In genomic region chr12:132954471-132955048, GRCh38 we compare ENCODE assay signal across 9 cellular contexts. TPM values are rescaled to one million over a fixed set of nuclear protein-coding genes. Genes with fewer than 3 reads are reported as not detected.
DNase-seq lines count a peak whose midpoint lies in the region; ATAC-seq, FAIRE-seq and TF ChIP-seq lines count a peak whose summit lies in the region.
"Had no signal": no experiment of that assay in that cellular context is flagged by ENCODE, and none has a peak within 500 bp of the region (broad histone marks: within the 10 kb centered on the region; RNA-seq: fewer than 3 reads in every experiment).

No MANE protein-coding gene starts in this region.

- H3K4me3 ChIP-seq in mesendoderm (ENCODE audit: low read length): no peak overlapping the region
- peak overlapping the region; percentile 88 for H3K4me3 ChIP-seq in urinary bladder (ENCODE audit: low read depth, low read length)

- peak overlapping the region; percentile 85 for H3K27ac Mint-ChIP-seq in activated naive CD4-positive, alpha-beta T cell treated with anti-CD3 and anti-CD28 coated beads, Interleukin-2, amount 50 U/mL, for 24 hours

- H3K27me3 Mint-ChIP-seq in activated naive CD4-positive, alpha-beta T cell treated with anti-CD3 and anti-CD28 coated beads, Interleukin-2, amount 50 U/mL, for 24 hours: no peaks in the 10 kb centered on the region

- H2AK5ac ChIP-seq in mesendoderm (ENCODE audit: low read length): no peak overlapping the region

- peak overlapping the region; percentile 91 for H3K4me3 Mint-ChIP-seq in activated naive CD4-positive, alpha-beta T cell treated with anti-CD3 and anti-CD28 coated beads, Interleukin-2, amount 50 U/mL, for 24 hours

- TF ChIP-seq POLR2A in GM12892 (IDR thresholded peaks at IDR 0.05; ENCODE audit: low read depth, low read length): no peak

- H3K27ac ChIP-seq in mesendoderm (ENCODE audit: low read depth, low read length) (no peak overlapping the region), urinary bladder (ENCODE audit: low read depth) (no peak overlapping the region)

- no peak overlapping the region for H2BK120ac ChIP-seq in mesendoderm (ENCODE audit: low read depth, low read length)

- H3K9ac ChIP-seq in mesendoderm (ENCODE audit: low read length): peak overlapping the region; percentile 65

- H3K4ac ChIP-seq in mesendoderm (ENCODE audit: low read depth, low read length): no peak overlapping the region

- no peak overlapping the region for H3K18ac ChIP-seq in mesendoderm (ENCODE audit: low read length)

- no peak overlapping the region for H4K5ac ChIP-seq in mesendoderm (ENCODE audit: low read length)

- H2BK15ac ChIP-seq in mesendoderm (replicated peaks; ENCODE audit: low read depth): no peak overlapping the region

- peaks cover 24% of the 10 kb centered on the region for H3K79me1 ChIP-seq in mesendoderm (ENCODE audit: low read length)

- H3K4me1 ChIP-seq in mesendoderm (ENCODE audit: control insufficient read depth, low read depth, low read length) (peaks cover 2% of the 10 kb centered on the region), urinary bladder (ENCODE audit: insufficient read depth) (no peaks in the 10 kb centered on the region)

- no peak overlapping the region for H4K8ac ChIP-seq in mesendoderm (ENCODE audit: low read depth, low read length)

- H3K56ac ChIP-seq in mesendoderm (ENCODE audit: low read length): no peak overlapping the region

- H3K4me2 ChIP-seq in mesendoderm (ENCODE audit: low read length): peak overlapping the region; percentile 73

- no peak for DNase-seq in activated naive CD4-positive, alpha-beta T cell (lab: John Stamatoyannopoulos, UW)
- peak; percentile 13 for DNase-seq in amniotic epithelial cell (ENCODE audit: low read depth)
- DNase-seq in mesendoderm: no peak
- DNase-seq in NCI-H1105 (lab: John Stamatoyannopoulos, UW): no peak
- no peak for DNase-seq in GM12892 (ENCODE audit: insufficient read length)

- WGBS in mesendoderm (ENCODE audit: extremely low coverage, insufficient coverage, low lambda C conversion rate): no CpG with 5 or more reads among the region's 14 CpGs
- 73% methylated on average over 14 of the region's 14 CpGs for WGBS in urinary bladder

- H2BK5ac ChIP-seq in mesendoderm (ENCODE audit: low read length): no peak overlapping the region

- H3K36me3 Mint-ChIP-seq in activated naive CD4-positive, alpha-beta T cell treated with anti-CD3 and anti-CD28 coated beads, Interleukin-2, amount 50 U/mL, for 24 hours: peaks cover 15% of the 10 kb centered on the region

- H3K79me2 ChIP-seq in mesendoderm (ENCODE audit: control insufficient read depth, insufficient read depth, low read length): peaks cover 13% of the 10 kb centered on the region

- H3K4me1 Mint-ChIP-seq in activated naive CD4-positive, alpha-beta T cell treated with anti-CD3 and anti-CD28 coated beads, Interleukin-2, amount 50 U/mL, for 24 hours: peaks cover 23% of the 10 kb centered on the region

- no peaks in the 10 kb centered on the region for H3K27me3 ChIP-seq in mesendoderm (ENCODE audit: insufficient read depth, low read length, poor library complexity)

- H3K23ac ChIP-seq in mesendoderm (ENCODE audit: low read length): no peak overlapping the region

- no peak for ATAC-seq in GM19455 (IDR thresholded peaks at IDR 0.05; ENCODE audit: unreplicated experiment)

- no peak for FAIRE-seq in GM12892 (lab: Jason Lieb, UNC)
- FAIRE-seq: G401.6 had no signal

- H3K36me3 ChIP-seq in mesendoderm (ENCODE audit: control insufficient read depth, insufficient read depth, low read length): no peaks in the 10 kb centered on the region
- H3K36me3 ChIP-seq in urinary bladder (ENCODE audit: insufficient read depth): peaks cover 1% of the 10 kb centered on the region

- no peaks in the 10 kb centered on the region for H3K9me3 Mint-ChIP-seq in activated naive CD4-positive, alpha-beta T cell treated with anti-CD3 and anti-CD28 coated beads, Interleukin-2, amount 50 U/mL, for 24 hours

RNA-seq across cellular contexts. Expression of gene ZNF605, which starts 1.5 kb away (rescaled TPM):
- 9.4 TPM for polyA plus RNA-seq in mesendoderm (2013, experiment 1 of 2)
- 9.8 TPM for polyA plus RNA-seq in mesendoderm (2013, experiment 2 of 2)
- total RNA-seq in urinary bladder: 27.7 TPM
- 4.4 TPM for polyA plus RNA-seq in urinary bladder
- polyA plus RNA-seq in GM12892 (2012; ENCODE audit: missing spikeins): 4.8 TPM

RNA-seq across cellular contexts. Expression of gene ZNF26, which starts 31.6 kb away (rescaled TPM):
- 5.2 TPM for polyA plus RNA-seq in mesendoderm (2013, experiment 1 of 2)
- 5.5 TPM for polyA plus RNA-seq in mesendoderm (2013, experiment 2 of 2)
- 20.0 TPM for total RNA-seq in urinary bladder
- polyA plus RNA-seq in urinary bladder: 9.2 TPM
- polyA plus RNA-seq in GM12892 (2012; ENCODE audit: missing spikeins): 9.4 TPM
